24 cellular contexts compared by ENCODE assay signal in genomic region chr2:238587776-238588660, GRCh38.
"Had no signal": no experiment of that assay in that cellular context is flagged by ENCODE, and none has a peak within 500 bp of the region (broad histone marks: within the 10 kb centered on the region; RNA-seq: fewer than 3 reads in every experiment).

No MANE protein-coding gene starts in this region.

- H3K36me3 ChIP-seq: breast epithelium, gastroesophageal sphincter, left lung, pancreas, transverse colon, uterus had no signal

- DNase-seq: activated CD4-positive, alpha-beta memory T cell treated with anti-CD3 and anti-CD28 coated beads for 36 hours; activated CD4-positive, alpha-beta T cell treated with anti-CD3 and anti-CD28 coated beads, Interleukin-2, amount 10 ng/mL, durations not matched to agents 24 days and 14 days; activated naive CD4-positive, alpha-beta T cell; activated T-cell treated with anti-CD3 and anti-CD28 coated beads, Interleukin-2, amount 50 U/mL, for 48 hours; dorsolateral prefrontal cortex; effector memory CD4-positive, alpha-beta T cell; erythroblast; hypothalamus; left lung; nephron progenitor cell; pancreas; psoas muscle; stimulated activated CD4-positive, alpha-beta T cell treated with anti-CD3 and anti-CD28 coated beads, Interleukin-12 subunit alpha, Interleukin-12 subunit beta, amount 100 ng/mL, for 4 hours; stimulated activated CD4-positive, alpha-beta T cell treated with anti-CD3 and anti-CD28 coated beads, Interleukin-4, amount 100 ng/mL, for 1 hour; stimulated activated naive CD8-positive, alpha-beta T cell treated with anti-CD3 and anti-CD28 coated beads, Interleukin-15, Interleukin-2, amounts not matched to agents 100 U/mL and 50 U/mL, for 24 hours; testis; transverse colon; uterus had no signal

- H3K4me3 ChIP-seq: breast epithelium, dorsolateral prefrontal cortex, gastroesophageal sphincter, left lung, pancreas, psoas muscle, SK-N-MC, testis, transverse colon, uterus had no signal

- H3K9me3 ChIP-seq: breast epithelium, gastroesophageal sphincter, left lung, pancreas, psoas muscle, testis, transverse colon, uterus had no signal

- H3K4me1 ChIP-seq: breast epithelium, gastroesophageal sphincter, left lung, pancreas, psoas muscle, testis, transverse colon, uterus had no signal

- ATAC-seq: activated CD4-positive, CD25-positive, alpha-beta regulatory T cell treated with anti-CD3 and anti-CD28 coated beads, Interleukin-2, amount 50 U/mL, for 24 hours; activated naive CD4-positive, alpha-beta T cell treated with anti-CD3 and anti-CD28 coated beads, Interleukin-2, amount 50 U/mL, for 72 hours; gastroesophageal sphincter; left lung; pancreas; psoas muscle; stimulated activated naive CD8-positive, alpha-beta T cell treated with anti-CD3 and anti-CD28 coated beads, Interleukin-15, Interleukin-2, amounts not matched to agents 100 U/mL and 50 U/mL, for 24 hours had no signal

- H3K27ac ChIP-seq: breast epithelium, dorsolateral prefrontal cortex, gastroesophageal sphincter, left lung, pancreas, psoas muscle, SK-N-MC, testis, transverse colon, uterus, VCaP had no signal

- H3K27me3 ChIP-seq: breast epithelium, dorsolateral prefrontal cortex, gastroesophageal sphincter, left lung, pancreas, testis, transverse colon, uterus had no signal
